ENCODE assay signal across 21 cellular contexts in the genomic region with DNA sequence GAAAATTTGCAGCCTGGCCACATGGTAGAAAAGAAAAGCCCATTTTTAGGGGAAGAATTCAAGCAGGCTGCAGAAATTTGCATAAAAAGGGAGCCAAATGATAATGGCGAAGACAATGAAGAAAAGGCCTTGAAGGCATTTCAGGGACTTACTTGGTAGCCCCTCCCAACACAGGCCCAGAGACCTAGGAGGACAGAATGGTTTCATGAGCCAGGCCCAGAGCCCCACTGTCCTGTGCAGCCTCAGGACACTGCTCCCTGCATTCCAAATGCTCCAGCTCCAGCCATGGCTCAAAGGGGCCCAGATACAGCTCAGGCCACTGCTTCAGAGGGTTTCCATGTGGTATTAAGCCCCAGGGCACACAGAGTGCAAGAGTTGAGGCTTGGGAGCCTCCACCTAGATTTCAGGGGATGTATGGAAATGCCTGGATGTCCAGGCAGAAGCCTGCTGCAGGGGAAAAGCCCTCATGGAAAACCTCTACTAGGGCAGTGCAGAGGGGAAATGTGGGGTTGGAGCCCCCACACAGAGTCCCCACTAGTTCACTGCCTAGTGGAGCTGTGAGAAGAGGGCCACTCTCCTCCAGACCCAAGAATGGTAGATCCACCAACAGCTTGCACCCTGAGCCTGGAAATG.
A peak's percentile ranks its signal among the peaks of the same experiment; 100 is the strongest.
DNase-seq lines count a peak whose midpoint lies in the region; ATAC-seq, FAIRE-seq and TF ChIP-seq lines count a peak whose summit lies in the region.
"Had no signal": no experiment of that assay in that cellular context is flagged by ENCODE, and none has a peak within 500 bp of the region (broad histone marks: within the 10 kb centered on the region; RNA-seq: fewer than 3 reads in every experiment).

No MANE protein-coding gene starts in this region.

- H2BK15ac ChIP-seq in mesendoderm (replicated peaks; ENCODE audit: low read depth), result no peak overlapping the region

- no peaks in the 10 kb centered on the region for H3K36me3 Mint-ChIP-seq in stimulated activated effector memory CD8-positive, alpha-beta T cell treated with anti-CD3 and anti-CD28 coated beads, Interleukin-12 subunit alpha, Interleukin-12 subunit beta, amount 100 ng/mL, for 72 hours

- intact Hi-C loops in K562 (cut with micrococcal nuclease), result no loop called here

- no peak overlapping the region for H3K56ac ChIP-seq in mesendoderm (ENCODE audit: low read length)

- no peaks in the 10 kb centered on the region for H3K79me1 ChIP-seq in mesendoderm (ENCODE audit: low read length)

- H3K79me2 ChIP-seq in K562 (ENCODE audit: control insufficient read depth, insufficient read depth, low read length), result no peaks in the 10 kb centered on the region
- no peaks in the 10 kb centered on the region for H3K79me2 ChIP-seq in mesendoderm (ENCODE audit: control insufficient read depth, insufficient read depth, low read length)

- no peak for FAIRE-seq in A549 (lab: Jason Lieb, UNC)
- FAIRE-seq in K562 (lab: Jason Lieb, UNC), result no peak
- FAIRE-seq: D721Med, G401.6, GM12891 had no signal

- CTCF ChIA-PET in A549 (lab: Yijun Ruan, JAX) (interaction anchor here (0.6 kb wide), 1 partner anchor 188 kb away, joined by 3 read pairs; no protein-coding TSS in a partner anchor), K562 (lab: Yijun Ruan, JAX; ENCODE audit: low intra/inter-chr PET ratio) (no interaction called here)

- no peak overlapping the region for H2BK5ac ChIP-seq in mesendoderm (ENCODE audit: low read length)

- no peak overlapping the region for H2BK120ac ChIP-seq in mesendoderm (ENCODE audit: low read depth, low read length)

- no peaks in the 10 kb centered on the region for H3K9me1 ChIP-seq in K562 (ENCODE audit: control insufficient read depth, insufficient read depth, low read length)

- H3K18ac ChIP-seq in mesendoderm (ENCODE audit: low read length), result no peak overlapping the region

- H3K27ac ChIP-seq in A549, result no peak overlapping the region
- H3K27ac ChIP-seq in K562 (ENCODE audit: extremely low read depth, low read depth, low read length), result no peak overlapping the region
- no peak overlapping the region for H3K27ac ChIP-seq in mesendoderm (ENCODE audit: low read depth, low read length)
- H3K27ac ChIP-seq: 22Rv1, BLaER1 had no signal

- H3K36me3 ChIP-seq in K562 (ENCODE audit: control insufficient read depth, insufficient read depth, low read length) (no peaks in the 10 kb centered on the region), mesendoderm (ENCODE audit: control insufficient read depth, insufficient read depth, low read length) (no peaks in the 10 kb centered on the region)
- H3K36me3 ChIP-seq: BE2C, BLaER1 had no signal

- ATAC-seq in A549, result no peak
- ATAC-seq in K562, result no peak
- no peak for ATAC-seq in left lobe of liver
- no peak for ATAC-seq in stimulated activated effector memory CD8-positive, alpha-beta T cell treated with anti-CD3 and anti-CD28 coated beads, Interleukin-12 subunit alpha, Interleukin-12 subunit beta, amount 100 ng/mL, for 72 hours

- POLR2A ChIA-PET in A549 (lab: Yijun Ruan, JAX), result no interaction called here
- POLR2A ChIA-PET in K562 (lab: Yijun Ruan, JAX), result no interaction called here

- H3K9me3 ChIP-seq in A549, result 0 out of 3 replicates have a peak, but pooled peaks cover 3% of the 10 kb centered on the region
- peaks cover 22% of the 10 kb centered on the region for H3K9me3 ChIP-seq in K562 (replicated peaks; ENCODE audit: control insufficient read depth, insufficient read depth, low read depth, low read length)
- H3K9me3 ChIP-seq: BE2C had no signal

- no peak overlapping the region for H3K4me3 ChIP-seq in A549
- no peak overlapping the region for H3K4me3 ChIP-seq in K562
- H3K4me3 ChIP-seq in mesendoderm (ENCODE audit: low read length), result no peak overlapping the region
- H3K4me3 ChIP-seq: BLaER1 had no signal

- H4K8ac ChIP-seq in mesendoderm (ENCODE audit: low read depth, low read length), result no peak overlapping the region

- WGBS in A549 (ENCODE audit: missing lambda C conversion rate), result 76% methylated on average over 1 of the region's 1 CpG
- 86% methylated on average over 1 of the region's 1 CpG for WGBS in K562 (ENCODE audit: insufficient coverage, low coverage, missing lambda C conversion rate)
- WGBS in mesendoderm (ENCODE audit: extremely low coverage, insufficient coverage, low lambda C conversion rate), result no CpG with 5 or more reads among the region's 1 CpG

- no peak overlapping the region for H4K5ac ChIP-seq in mesendoderm (ENCODE audit: low read length)

- H3K4ac ChIP-seq in mesendoderm (ENCODE audit: low read depth, low read length), result no peak overlapping the region

- H3K4me1 ChIP-seq in A549 (peaks cover 5% of the 10 kb centered on the region), K562 (replicated peaks in 1 of 2; ENCODE audit: control insufficient read depth in 2 of 2, insufficient read depth in 2 of 2, low read length in 2 of 2) (peaks cover 0 to 7% of the 10 kb centered on the region in 2 experiments; a peak in 3 of 5 replicates), mesendoderm (ENCODE audit: control insufficient read depth, low read depth, low read length) (no peaks in the 10 kb centered on the region)
- H3K4me1 ChIP-seq: BLaER1 had no signal

- H3K4me2 ChIP-seq in A549 (no peak overlapping the region), K562 (ENCODE audit: insufficient read depth, low read length) (no peak overlapping the region), mesendoderm (ENCODE audit: low read length) (no peak overlapping the region)
- H3K4me2 ChIP-seq: BLaER1 had no signal

- H3K9me3 Mint-ChIP-seq in stimulated activated effector memory CD8-positive, alpha-beta T cell treated with anti-CD3 and anti-CD28 coated beads, Interleukin-12 subunit alpha, Interleukin-12 subunit beta, amount 100 ng/mL, for 72 hours, result peaks cover 16% of the 10 kb centered on the region

- no peak overlapping the region for H3K4me3 Mint-ChIP-seq in stimulated activated effector memory CD8-positive, alpha-beta T cell treated with anti-CD3 and anti-CD28 coated beads, Interleukin-12 subunit alpha, Interleukin-12 subunit beta, amount 100 ng/mL, for 72 hours
- H3K4me3 Mint-ChIP-seq: CD14-positive monocyte; CD4-positive, CD25-positive, alpha-beta regulatory T cell; CD8-positive, alpha-beta memory T cell had no signal

- H3K27me3 ChIP-seq in K562 (ENCODE audit: control insufficient read depth in 2 of 2, insufficient read depth in 2 of 2, low read length in 2 of 2), result no peaks in the 10 kb centered on the region
- no peaks in the 10 kb centered on the region for H3K27me3 ChIP-seq in mesendoderm (ENCODE audit: insufficient read depth, low read length, poor library complexity)
- H3K27me3 ChIP-seq: BE2C, BLaER1 had no signal

- no peaks in the 10 kb centered on the region for H3K4me1 Mint-ChIP-seq in stimulated activated effector memory CD8-positive, alpha-beta T cell treated with anti-CD3 and anti-CD28 coated beads, Interleukin-12 subunit alpha, Interleukin-12 subunit beta, amount 100 ng/mL, for 72 hours
- H3K4me1 Mint-ChIP-seq: CD8-positive, alpha-beta memory T cell had no signal

- H2AK5ac ChIP-seq in mesendoderm (ENCODE audit: low read length), result no peak overlapping the region

- H3K27ac Mint-ChIP-seq in stimulated activated effector memory CD8-positive, alpha-beta T cell treated with anti-CD3 and anti-CD28 coated beads, Interleukin-12 subunit alpha, Interleukin-12 subunit beta, amount 100 ng/mL, for 72 hours, result no peak overlapping the region
- H3K27ac Mint-ChIP-seq: CD4-positive, CD25-positive, alpha-beta regulatory T cell; CD8-positive, alpha-beta memory T cell had no signal

- in situ Hi-C loops in K562 (cut with MboI), result no loop called here

- TF ChIP-seq RAD21 in A549 (conservative IDR thresholded peaks at IDR 0.05 in 1 of 2, IDR thresholded peaks at IDR 0.05 in 1 of 2) (no peak), K562 (CRISPR knock-in tag; conservative IDR thresholded peaks at IDR 0.05 in 1 of 2, IDR thresholded peaks at IDR 0.05 in 1 of 2) (no peak)

- TF ChIP-seq CTCF in A549 (IDR thresholded peaks at IDR 0.05) (no peak), K562 (IDR thresholded peaks at IDR 0.05 in 2 of 3, conservative IDR thresholded peaks at IDR 0.05 in 1 of 3; ENCODE audit: insufficient read depth in 2 of 3, low read depth in 1 of 3, low read length in 3 of 3) (no peak)

- no peak overlapping the region for H3K9ac ChIP-seq in K562 (ENCODE audit: insufficient read depth in 1 of 2, low read depth in 2 of 2, low read length in 2 of 2)
- H3K9ac ChIP-seq in mesendoderm (ENCODE audit: low read length), result no peak overlapping the region
- H3K9ac ChIP-seq: BLaER1 had no signal

- no peak overlapping the region for H2AFZ ChIP-seq in K562 (ENCODE audit: low read depth, low read length)

- DNase-seq in A549 (ENCODE audit: low read depth in 1 of 2, low spot score in 1 of 2) (no peak), K562 (ENCODE audit: extremely low read depth in 1 of 4, low spot score in 3 of 4) (no peak), mesendoderm (peak; percentile 2), left lobe of liver (ENCODE audit: low spot score) (no peak)
- no peak for DNase-seq in stimulated activated effector memory CD8-positive, alpha-beta T cell treated with anti-CD3 and anti-CD28 coated beads, Interleukin-12 subunit alpha, Interleukin-12 subunit beta, amount 100 ng/mL, for 72 hours (ENCODE audit: low spot score in 2 of 2)
- DNase-seq: ACHN; BE2C; C1 segment of cervical spinal cord; Calu3; CD4-positive, alpha-beta memory T cell; CD4-positive, CD25-positive, alpha-beta regulatory T cell; CD8-positive, alpha-beta memory T cell; COR-L47; DMS79 treated with DMSO at 0.1 percent for 48 hours; GF-D8 had no signal

- TF ChIP-seq POLR2A in A549 (IDR thresholded peaks at IDR 0.05; ENCODE audit: low read length) (no peak), K562 (conservative IDR thresholded peaks at IDR 0.05) (no peak)

- TF ChIP-seq EP300 in A549 (IDR thresholded peaks at IDR 0.05) (no peak), K562 (IDR thresholded peaks at IDR 0.05; ENCODE audit: low read length) (no peak)

- H4K20me1 ChIP-seq in K562 (replicated peaks; ENCODE audit: control insufficient read depth, insufficient read depth, low read length), result no peaks in the 10 kb centered on the region
- H4K20me1 ChIP-seq: BLaER1 had no signal

- no TSS peak for BruUV-seq in K562 (replicated peaks; lab: Mats Ljungman, UMichigan)

- no peak overlapping the region for H3K23ac ChIP-seq in mesendoderm (ENCODE audit: low read length)

TF ChIP-seq in A549, 52 proteins besides CTCF, POLR2A, EP300 and RAD21:
- TF ChIP-seq CBX8 (IDR thresholded peaks at IDR 0.05), result no peak
- TF ChIP-seq ZFP36 (IDR thresholded peaks at IDR 0.05; ENCODE audit: borderline replicate concordance, partially characterized antibody), result peak; percentile 18
TF ChIP-seq in A549: peak in this region for 1.

TF ChIP-seq in K562, 482 proteins besides CTCF, POLR2A, EP300 and RAD21 (continues in another document):
- TF ChIP-seq CBX5 (IDR thresholded peaks at IDR 0.05; ENCODE audit: borderline replicate concordance, low read depth) (0 out of 2 replicates have a peak, but pooled peaks have one; percentile 46), POLR3A (IDR thresholded peaks at IDR 0.05; ENCODE audit: borderline replicate concordance, extremely low read depth, insufficient read depth, insufficient read length) (no peak), KHSRP (IDR thresholded peaks at IDR 0.05) (no peak), ZFP36 (IDR thresholded peaks at IDR 0.05; ENCODE audit: low read depth, low read length, partially characterized antibody) (peak; percentile 77), PCBP2 (IDR thresholded peaks at IDR 0.05; ENCODE audit: low read depth, low read length, poor library complexity, severe bottlenecking) (no peak)

Comparison
In these comparisons a context has a peak if more than half of its experiments do, and no peak if none do; other contexts are left out.
1. Of the 35 proteins assayed by ChIP-seq in both K562 and A549: peak only in K562: none; only in A549: none; in both: ZFP36; in neither: 34.